ENCODE assay signal across 7 cellular contexts in genomic region chr12:94987270-94987669, GRCh38. TPM values are rescaled to one million over a fixed set of nuclear protein-coding genes. Genes with fewer than 3 reads are reported as not detected.
A peak's percentile ranks its signal among the peaks of the same experiment; 100 is the strongest.
DNase-seq lines count a peak whose midpoint lies in the region; ATAC-seq and TF ChIP-seq lines count a peak whose summit lies in the region.
"Not testable (repeated sequence)": the region's sequence is repeated elsewhere in the genome, so short reads cannot be mapped to it uniquely, and the experiment has no call there.

No MANE protein-coding gene starts in this region.

- H3K27me3 ChIP-seq in CD4-positive, alpha-beta memory T cell (ENCODE audit: insufficient read depth, low read length); Loucy (ENCODE audit: insufficient read depth, low read length, poor library complexity, severe bottlenecking); psoas muscle (ENCODE audit: insufficient read depth in 3 of 3, low read length in 2 of 3): not testable (repeated sequence)

- H3K9me2 ChIP-seq in Loucy (replicated peaks; ENCODE audit: low read depth, low read length) = not testable (repeated sequence)

- H4K20me1 ChIP-seq in Loucy (ENCODE audit: insufficient read depth, low read length, poor library complexity, severe bottlenecking) = peaks cover 20% of the 10 kb centered on the region

- H3K9me3 Mint-ChIP-seq in CD4-positive, alpha-beta memory T cell; activated CD4-positive, alpha-beta T cell treated with anti-CD3 and anti-CD28 coated beads, Interleukin-2, amount 10 ng/mL, durations not matched to agents 7 days and 5 days; activated T-cell treated with anti-CD3 and anti-CD28 coated beads, Interleukin-2, amount 50 U/mL, for 72 hours; activated naive CD8-positive, alpha-beta T cell treated with anti-CD3 and anti-CD28 coated beads for 36 hours: not testable (repeated sequence)

- intact Hi-C loops in CD4-positive, alpha-beta memory T cell (cut with micrococcal nuclease) = loop anchor here (2.0 to 5.0 kb wide), 2 partner anchors 16 to 840 kb away; partner anchors contain the start of genes NDUFA12 and PLXNC1
- intact Hi-C loops in Right ventricle myocardium inferior (cut with DNase I); psoas muscle (cut with DNase I): not testable (repeated sequence)

- H3K9ac ChIP-seq in Loucy (ENCODE audit: low read depth, low read length, poor library complexity, severe bottlenecking) = not testable (repeated sequence)

- DNase-seq in CD4-positive, alpha-beta memory T cell; activated CD4-positive, alpha-beta T cell treated with anti-CD3 and anti-CD28 coated beads, Interleukin-2, amount 10 ng/mL, durations not matched to agents 7 days and 5 days; activated T-cell treated with anti-CD3 and anti-CD28 coated beads, Interleukin-2, amount 50 U/mL, for 72 hours; activated naive CD8-positive, alpha-beta T cell treated with anti-CD3 and anti-CD28 coated beads for 36 hours; psoas muscle: not testable (repeated sequence)
- peak; percentile 60 for DNase-seq in Right ventricle myocardium inferior (ENCODE audit: missing footprints)

- H3K36me3 ChIP-seq in CD4-positive, alpha-beta memory T cell (ENCODE audit: insufficient read depth, low read length) = not testable (repeated sequence)
- H3K36me3 ChIP-seq in Loucy (ENCODE audit: insufficient read depth, low read length) = peaks cover 18% of the 10 kb centered on the region; the same call in 1 of the 2 replicates
- peaks cover 3 to 21% of the 10 kb centered on the region in 2 donors for H3K36me3 ChIP-seq in psoas muscle (ENCODE audit: insufficient read depth in 1 of 2, low read depth in 1 of 2)

- H3K27ac Mint-ChIP-seq in CD4-positive, alpha-beta memory T cell = peak overlapping the region; percentile 70 to 95 (median 84)
- peak overlapping the region; percentile 84 for H3K27ac Mint-ChIP-seq in activated CD4-positive, alpha-beta T cell treated with anti-CD3 and anti-CD28 coated beads, Interleukin-2, amount 10 ng/mL, durations not matched to agents 7 days and 5 days
- not testable (repeated sequence) for H3K27ac Mint-ChIP-seq in activated T-cell treated with anti-CD3 and anti-CD28 coated beads, Interleukin-2, amount 50 U/mL, for 72 hours
- H3K27ac Mint-ChIP-seq in activated naive CD8-positive, alpha-beta T cell treated with anti-CD3 and anti-CD28 coated beads for 36 hours = peak overlapping the region; percentile 47

- peak overlapping the region; percentile 35 for H3K27ac ChIP-seq in CD4-positive, alpha-beta memory T cell (ENCODE audit: low read depth, low read length)
- H3K27ac ChIP-seq in psoas muscle = not testable (repeated sequence)

- POLR2A ChIA-PET in CD4-positive, alpha-beta memory T cell (lab: Charles Lee; ENCODE audit: partially characterized antibody) = interaction anchor here (1.2 to 9.6 kb wide), 3 partner anchors 15 to 486 kb away, joined by 3 to 116 read pairs (median 5); partner anchors contain the start of genes NDUFA12 and NR2C1
- POLR2A ChIA-PET in activated CD4-positive, alpha-beta T cell treated with anti-CD3 and anti-CD28 coated beads, Interleukin-2, amount 10 ng/mL, durations not matched to agents 7 days and 5 days (lab: Charles Lee) = not testable (repeated sequence)

- H3K4me1 Mint-ChIP-seq in CD4-positive, alpha-beta memory T cell = peaks cover 45 to 74% (median 59%) of the 10 kb centered on the region in 4 donors
- peaks cover 51% of the 10 kb centered on the region for H3K4me1 Mint-ChIP-seq in activated CD4-positive, alpha-beta T cell treated with anti-CD3 and anti-CD28 coated beads, Interleukin-2, amount 10 ng/mL, durations not matched to agents 7 days and 5 days
- peaks cover 65% of the 10 kb centered on the region for H3K4me1 Mint-ChIP-seq in activated T-cell treated with anti-CD3 and anti-CD28 coated beads, Interleukin-2, amount 50 U/mL, for 72 hours (ENCODE audit: low read depth)
- peaks cover 45% of the 10 kb centered on the region for H3K4me1 Mint-ChIP-seq in activated naive CD8-positive, alpha-beta T cell treated with anti-CD3 and anti-CD28 coated beads for 36 hours

- not testable (repeated sequence) for H3K9me3 ChIP-seq in CD4-positive, alpha-beta memory T cell (ENCODE audit: control insufficient read depth in 1 of 2, low read length in 2 of 2); Loucy (ENCODE audit: insufficient read depth, low read depth, low read length); psoas muscle

- TF ChIP-seq CTCF in Loucy (conservative IDR thresholded peaks at IDR 0.05; ENCODE audit: low read length); psoas muscle (IDR thresholded peaks at IDR 0.05): not testable (repeated sequence)

- not testable (repeated sequence) for H3F3A ChIP-seq in Loucy (ENCODE audit: low read depth)

- H3K4me3 Mint-ChIP-seq in CD4-positive, alpha-beta memory T cell = peak overlapping the region; percentile 16 to 80 (median 72)
- peak overlapping the region; percentile 40 for H3K4me3 Mint-ChIP-seq in activated CD4-positive, alpha-beta T cell treated with anti-CD3 and anti-CD28 coated beads, Interleukin-2, amount 10 ng/mL, durations not matched to agents 7 days and 5 days
- H3K4me3 Mint-ChIP-seq in activated T-cell treated with anti-CD3 and anti-CD28 coated beads, Interleukin-2, amount 50 U/mL, for 72 hours = peak overlapping the region; percentile 13 to 54
- not testable (repeated sequence) for H3K4me3 Mint-ChIP-seq in activated naive CD8-positive, alpha-beta T cell treated with anti-CD3 and anti-CD28 coated beads for 36 hours

- WGBS in psoas muscle, 3 donors = 64 to 83% (median 66%) methylated on average over 6 of the region's 6 CpGs

- H3K4me1 ChIP-seq in CD4-positive, alpha-beta memory T cell (ENCODE audit: insufficient read depth, low read length) = peaks cover 70% of the 10 kb centered on the region
- H3K4me1 ChIP-seq in Loucy (ENCODE audit: insufficient read depth, low read length, poor library complexity, severe bottlenecking) = peaks cover 32% of the 10 kb centered on the region
- H3K4me1 ChIP-seq in psoas muscle = not testable (repeated sequence)

- H3K4me2 ChIP-seq in Loucy (ENCODE audit: low read depth, low read length, poor library complexity, severe bottlenecking) = peak overlapping the region; percentile 39

- H3K27me3 Mint-ChIP-seq in CD4-positive, alpha-beta memory T cell; activated CD4-positive, alpha-beta T cell treated with anti-CD3 and anti-CD28 coated beads, Interleukin-2, amount 10 ng/mL, durations not matched to agents 7 days and 5 days; activated T-cell treated with anti-CD3 and anti-CD28 coated beads, Interleukin-2, amount 50 U/mL, for 72 hours (ENCODE audit: low read depth); activated naive CD8-positive, alpha-beta T cell treated with anti-CD3 and anti-CD28 coated beads for 36 hours: not testable (repeated sequence)

- ATAC-seq in activated T-cell treated with anti-CD3 and anti-CD28 coated beads, Interleukin-2, amount 50 U/mL, for 72 hours (replicated peaks in 1 of 2); Right ventricle myocardium inferior: not testable (repeated sequence)
- peak in 3 of 4 donors; percentile 39 to 64 (median 58) for ATAC-seq in psoas muscle

- H2AFZ ChIP-seq in Loucy (ENCODE audit: low read length) = not testable (repeated sequence)

- H3K79me2 ChIP-seq in Loucy (ENCODE audit: insufficient read depth, low read length) = not testable (repeated sequence)

- not testable (repeated sequence) for H3K4me3 ChIP-seq in CD4-positive, alpha-beta memory T cell (ENCODE audit: low read length in 2 of 2); Loucy (ENCODE audit: low read length, poor library complexity, severe bottlenecking); psoas muscle

- peaks cover 18 to 30% of the 10 kb centered on the region in 2 donors for H3K36me3 Mint-ChIP-seq in CD4-positive, alpha-beta memory T cell
- H3K36me3 Mint-ChIP-seq in activated CD4-positive, alpha-beta T cell treated with anti-CD3 and anti-CD28 coated beads, Interleukin-2, amount 10 ng/mL, durations not matched to agents 7 days and 5 days (ENCODE audit: low read depth) = peaks cover 42% of the 10 kb centered on the region
- peaks cover 9 to 18% of the 10 kb centered on the region in 2 donors for H3K36me3 Mint-ChIP-seq in activated T-cell treated with anti-CD3 and anti-CD28 coated beads, Interleukin-2, amount 50 U/mL, for 72 hours (ENCODE audit: insufficient read depth in 2 of 2)
- peaks cover 32% of the 10 kb centered on the region for H3K36me3 Mint-ChIP-seq in activated naive CD8-positive, alpha-beta T cell treated with anti-CD3 and anti-CD28 coated beads for 36 hours

- CTCF ChIA-PET in CD4-positive, alpha-beta memory T cell (lab: Charles Lee; ENCODE audit: partially characterized antibody); activated CD4-positive, alpha-beta T cell treated with anti-CD3 and anti-CD28 coated beads, Interleukin-2, amount 10 ng/mL, durations not matched to agents 7 days and 5 days (lab: Charles Lee): not testable (repeated sequence)

RNA-seq across cellular contexts. Expression of gene NDUFA12, which starts 16.2 kb away (rescaled TPM):
- total RNA-seq in CD4-positive, alpha-beta memory T cell = 10 to 100 TPM; 55.5 to 61.5 TPM
- 100 to 1,000 TPM; 279 to 557 TPM for polyA plus RNA-seq in CD4-positive, alpha-beta memory T cell
- total RNA-seq in activated CD4-positive, alpha-beta T cell treated with anti-CD3 and anti-CD28 coated beads, Interleukin-2, amount 10 ng/mL, durations not matched to agents 7 days and 5 days = 100 to 1,000 TPM; 172 to 219 TPM
- 100 to 1,000 TPM; 118 to 142 TPM for total RNA-seq in activated T-cell treated with anti-CD3 and anti-CD28 coated beads, Interleukin-2, amount 50 U/mL, for 72 hours
- 100 to 1,000 TPM; 137 to 138 TPM for total RNA-seq in activated naive CD8-positive, alpha-beta T cell treated with anti-CD3 and anti-CD28 coated beads for 36 hours
- total RNA-seq in Right ventricle myocardium inferior = 379 TPM
- total RNA-seq in psoas muscle = 100 to 1,000 TPM; 189 to 280 (median 220) TPM
- 100 to 1,000 TPM; 254 to 389 (median 347) TPM for polyA plus RNA-seq in psoas muscle
